29 cellular contexts compared by ENCODE assay signal in the genomic region with DNA sequence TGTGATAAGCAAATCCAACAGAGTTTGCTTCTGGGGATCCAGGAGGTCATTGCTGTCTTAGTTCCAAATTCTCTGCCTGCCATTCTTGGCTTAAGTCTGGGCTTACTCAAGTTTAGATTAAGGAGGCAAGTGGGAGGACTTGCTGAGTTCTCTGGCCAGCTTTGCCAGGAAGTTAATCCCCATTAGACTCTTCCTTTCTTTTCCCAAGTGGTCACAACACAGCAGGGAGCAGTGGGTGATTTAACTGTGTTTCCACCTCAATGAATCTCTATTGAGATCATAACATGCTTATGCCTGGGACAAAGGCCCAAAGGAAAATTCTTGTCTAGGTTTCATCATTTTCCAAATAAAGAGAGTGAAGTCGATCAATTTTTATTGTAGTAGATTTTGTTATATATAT.
"Had no signal": no experiment of that assay in that cellular context is flagged by ENCODE, and none has a peak within 500 bp of the region (broad histone marks: within the 10 kb centered on the region; RNA-seq: fewer than 3 reads in every experiment).

No MANE protein-coding gene starts in this region.

- H3K27me3 Mint-ChIP-seq: activated CD4-positive, alpha-beta memory T cell treated with anti-CD3 and anti-CD28 coated beads, Interleukin-2, amount 10 ng/mL, durations not matched to agents 7 days and 5 days; activated CD4-positive, alpha-beta T cell treated with anti-CD3 and anti-CD28 coated beads, Interleukin-2, amount 10 ng/mL, durations not matched to agents 7 days and 5 days; activated CD8-positive, alpha-beta memory T cell treated with anti-CD3 and anti-CD28 coated beads, Interleukin-2, amount 10 ng/mL, durations not matched to agents 7 days and 5 days; natural killer cell treated with Interleukin-12 subunit alpha and Interleukin-12 subunit beta and Interleukin-15 and Interleukin-18, amount 100 ng/mL, for 72 hours; progenitor cell of endocrine pancreas; stimulated activated memory B cell treated with anti-CD40 and anti-IgM and Interleukin-4, amounts not matched to agents 10 μg/mL and 1 μg/mL and 100 μg/mL, for 72 hours had no signal

- DNase-seq: activated CD4-positive, alpha-beta memory T cell treated with anti-CD3 and anti-CD28 coated beads, Interleukin-2, amount 10 ng/mL, durations not matched to agents 7 days and 5 days; activated CD4-positive, alpha-beta T cell treated with anti-CD3 and anti-CD28 coated beads, Interleukin-2, amount 10 ng/mL, durations not matched to agents 7 days and 5 days; activated CD8-positive, alpha-beta memory T cell treated with anti-CD3 and anti-CD28 coated beads, Interleukin-2, amount 10 ng/mL, durations not matched to agents 7 days and 5 days; activated T-cell treated with anti-CD3 and anti-CD28 coated beads, Interleukin-2, amount 50 U/mL, for 48 hours; anterior cingulate cortex; caudate nucleus; foreskin fibroblast; heart right ventricle; kidney glomerular epithelial cell; mucosa of descending colon; ovary; stimulated activated CD4-positive, alpha-beta T cell treated with anti-CD3 and anti-CD28 coated beads, Interleukin-1b, Interleukin-23, amount 100 ng/mL, for 48 hours; stimulated activated CD4-positive, alpha-beta T cell treated with anti-CD3 and anti-CD28 coated beads, Interleukin-4, amount 100 ng/mL, for 4 hours; stimulated activated CD8-positive, alpha-beta memory T cell treated with anti-CD3 and anti-CD28 coated beads, Interleukin-4, amount 100 ng/mL, for 48 hours; T-helper 1 cell; tibial artery; upper lobe of right lung had no signal

- H3K4me3 Mint-ChIP-seq: activated CD4-positive, alpha-beta memory T cell treated with anti-CD3 and anti-CD28 coated beads, Interleukin-2, amount 10 ng/mL, durations not matched to agents 7 days and 5 days; activated CD4-positive, alpha-beta T cell treated with anti-CD3 and anti-CD28 coated beads, Interleukin-2, amount 10 ng/mL, durations not matched to agents 7 days and 5 days; activated CD8-positive, alpha-beta memory T cell treated with anti-CD3 and anti-CD28 coated beads, Interleukin-2, amount 10 ng/mL, durations not matched to agents 7 days and 5 days; natural killer cell treated with Interleukin-12 subunit alpha and Interleukin-12 subunit beta and Interleukin-15 and Interleukin-18, amount 100 ng/mL, for 72 hours; stimulated activated memory B cell treated with anti-CD40 and anti-IgM and Interleukin-4, amounts not matched to agents 10 μg/mL and 1 μg/mL and 100 μg/mL, for 72 hours; T-helper 2 cell treated with Interferon-gamma antibody and Interleukin-4, amounts not matched to agents 5 μg/mL and 100 μg/mL, for 36 hours had no signal

- H3K27ac Mint-ChIP-seq: activated CD4-positive, alpha-beta memory T cell treated with anti-CD3 and anti-CD28 coated beads, Interleukin-2, amount 10 ng/mL, durations not matched to agents 7 days and 5 days; activated CD4-positive, alpha-beta T cell treated with anti-CD3 and anti-CD28 coated beads, Interleukin-2, amount 10 ng/mL, durations not matched to agents 7 days and 5 days; activated CD8-positive, alpha-beta memory T cell treated with anti-CD3 and anti-CD28 coated beads, Interleukin-2, amount 10 ng/mL, durations not matched to agents 7 days and 5 days; activated naive CD4-positive, alpha-beta T cell treated with anti-CD3 and anti-CD28 coated beads, Interleukin-2, amount 50 U/mL, for 72 hours; activated T-helper 2 cell treated with anti-CD3 and anti-CD28 coated beads, Interferon-gamma antibody, Interleukin-2, Interleukin-4, amounts not matched to agents 10 μg/mL and 5 μg/mL and 100 μg/mL, durations not matched to agents 14 hours and 24 hours and 36 hours; natural killer cell treated with Interleukin-12 subunit alpha and Interleukin-12 subunit beta and Interleukin-15 and Interleukin-18, amount 100 ng/mL, for 72 hours; progenitor cell of endocrine pancreas; stimulated activated memory B cell treated with anti-CD40 and anti-IgM and Interleukin-4, amounts not matched to agents 10 μg/mL and 1 μg/mL and 100 μg/mL, for 72 hours; T-helper 2 cell treated with Interferon-gamma antibody and Interleukin-4, amounts not matched to agents 5 μg/mL and 100 μg/mL, for 36 hours had no signal

- H3K4me1 Mint-ChIP-seq: activated CD4-positive, alpha-beta memory T cell treated with anti-CD3 and anti-CD28 coated beads, Interleukin-2, amount 10 ng/mL, durations not matched to agents 7 days and 5 days; activated CD4-positive, alpha-beta T cell treated with anti-CD3 and anti-CD28 coated beads, Interleukin-2, amount 10 ng/mL, durations not matched to agents 7 days and 5 days; activated CD8-positive, alpha-beta memory T cell treated with anti-CD3 and anti-CD28 coated beads, Interleukin-2, amount 10 ng/mL, durations not matched to agents 7 days and 5 days; stimulated activated memory B cell treated with anti-CD40 and anti-IgM and Interleukin-4, amounts not matched to agents 10 μg/mL and 1 μg/mL and 100 μg/mL, for 72 hours had no signal

- H3K4me3 ChIP-seq: heart right ventricle, lung, mucosa of descending colon, ovary, smooth muscle cell, suprapubic skin, tibial artery, upper lobe of right lung had no signal

- H3K27me3 ChIP-seq: heart right ventricle, ovary, suprapubic skin, tibial artery, upper lobe of right lung had no signal

- H3K9me3 ChIP-seq: mucosa of descending colon, ovary, suprapubic skin, tibial artery, upper lobe of right lung had no signal

- H3K9me3 Mint-ChIP-seq: activated CD4-positive, alpha-beta memory T cell treated with anti-CD3 and anti-CD28 coated beads, Interleukin-2, amount 10 ng/mL, durations not matched to agents 7 days and 5 days; activated CD4-positive, alpha-beta T cell treated with anti-CD3 and anti-CD28 coated beads, Interleukin-2, amount 10 ng/mL, durations not matched to agents 7 days and 5 days; activated naive CD4-positive, alpha-beta T cell treated with anti-CD3 and anti-CD28 coated beads, Interleukin-2, amount 50 U/mL, for 72 hours; activated T-helper 2 cell treated with anti-CD3 and anti-CD28 coated beads, Interferon-gamma antibody, Interleukin-2, Interleukin-4, amounts not matched to agents 10 μg/mL and 5 μg/mL and 100 μg/mL, durations not matched to agents 14 hours and 24 hours and 36 hours; T-helper 2 cell treated with Interferon-gamma antibody and Interleukin-4, amounts not matched to agents 5 μg/mL and 100 μg/mL, for 36 hours had no signal

- H3K36me3 ChIP-seq: heart right ventricle, ovary, suprapubic skin, tibial artery, upper lobe of right lung had no signal

- H3K4me2 ChIP-seq: smooth muscle cell had no signal

- H3K36me3 Mint-ChIP-seq: activated CD8-positive, alpha-beta memory T cell treated with anti-CD3 and anti-CD28 coated beads, Interleukin-2, amount 10 ng/mL, durations not matched to agents 7 days and 5 days; activated naive CD4-positive, alpha-beta T cell treated with anti-CD3 and anti-CD28 coated beads, Interleukin-2, amount 50 U/mL, for 72 hours; natural killer cell treated with Interleukin-12 subunit alpha and Interleukin-12 subunit beta and Interleukin-15 and Interleukin-18, amount 100 ng/mL, for 72 hours; stimulated activated memory B cell treated with anti-CD40 and anti-IgM and Interleukin-4, amounts not matched to agents 10 μg/mL and 1 μg/mL and 100 μg/mL, for 72 hours had no signal

- H3K27ac ChIP-seq: heart right ventricle, ovary, suprapubic skin, tibial artery, upper lobe of right lung, VCaP had no signal

- H3K4me1 ChIP-seq: heart right ventricle, suprapubic skin, tibial artery, upper lobe of right lung had no signal

- ATAC-seq: activated CD4-positive, CD25-positive, alpha-beta regulatory T cell treated with anti-CD3 and anti-CD28 coated beads, Interleukin-2, amount 50 U/mL, for 24 hours; activated CD8-positive, alpha-beta memory T cell treated with anti-CD3 and anti-CD28 coated beads, Interleukin-2, amount 10 ng/mL, durations not matched to agents 7 days and 5 days; activated naive CD4-positive, alpha-beta T cell treated with anti-CD3 and anti-CD28 coated beads, Interleukin-2, amount 50 U/mL, for 72 hours; heart right ventricle; left lobe of liver; mucosa of descending colon; natural killer cell treated with Interleukin-12 subunit alpha and Interleukin-12 subunit beta and Interleukin-15 and Interleukin-18, amount 100 ng/mL, for 72 hours; stimulated activated memory B cell treated with anti-CD40 and anti-IgM and Interleukin-4, amounts not matched to agents 10 μg/mL and 1 μg/mL and 100 μg/mL, for 72 hours; upper lobe of right lung had no signal
